14 cellular contexts compared by ENCODE assay signal in the genomic region with DNA sequence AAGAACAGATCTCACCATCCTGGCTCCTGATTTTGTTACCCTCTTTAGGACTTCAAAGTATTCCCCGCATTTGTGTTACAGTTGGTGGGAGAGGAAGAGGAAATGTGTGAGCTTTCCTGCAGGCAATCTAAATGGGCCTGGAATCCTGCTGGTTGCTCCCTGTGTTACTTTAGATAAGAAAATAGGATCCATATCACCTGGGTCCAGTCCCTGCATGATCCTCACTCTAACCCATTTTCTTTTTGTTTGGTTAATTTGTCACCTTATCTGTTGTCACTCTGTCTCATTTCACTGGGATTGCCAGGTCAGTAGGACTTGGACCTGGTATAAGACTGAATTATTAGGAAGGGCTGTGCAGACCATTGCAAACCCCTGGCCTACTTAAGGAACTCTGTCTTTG.
A peak's percentile ranks its signal among the peaks of the same experiment; 100 is the strongest.
DNase-seq lines count a peak whose midpoint lies in the region; ATAC-seq, FAIRE-seq and TF ChIP-seq lines count a peak whose summit lies in the region.
"Had no signal": no experiment of that assay in that cellular context is flagged by ENCODE, and none has a peak within 500 bp of the region (broad histone marks: within the 10 kb centered on the region; RNA-seq: fewer than 3 reads in every experiment).

No MANE protein-coding gene starts in this region.

- no TSS peak for BruUV-seq in K562 (replicated peaks; lab: Mats Ljungman, UMichigan)
- no TSS peak for BruUV-seq in endothelial cell of umbilical vein (replicated peaks; lab: Mats Ljungman, UMichigan)

- ATAC-seq in K562 (peak; percentile 41; the same call in 2 of the 3 replicates), upper lobe of left lung (ENCODE audit: low FRiP score in 2 of 2) (no peak)
- ATAC-seq: HCT116 had no signal

- H3K23ac ChIP-seq in mesendoderm (ENCODE audit: low read length), result no peak overlapping the region

- H3K36me3 ChIP-seq in K562 (ENCODE audit: control insufficient read depth, insufficient read depth, low read length), result no peaks in the 10 kb centered on the region
- no peaks in the 10 kb centered on the region for H3K36me3 ChIP-seq in endothelial cell of umbilical vein (ENCODE audit: control insufficient read depth in 2 of 2, extremely low read depth in 1 of 2, insufficient read depth in 2 of 2, low read length in 2 of 2)
- no peaks in the 10 kb centered on the region for H3K36me3 ChIP-seq in mesendoderm (ENCODE audit: control insufficient read depth, insufficient read depth, low read length)
- no peaks in the 10 kb centered on the region for H3K36me3 ChIP-seq in upper lobe of left lung
- H3K36me3 ChIP-seq: BLaER1 had no signal

- no peak overlapping the region for H4K8ac ChIP-seq in mesendoderm (ENCODE audit: low read depth, low read length)

- dilution Hi-C loops in endothelial cell of umbilical vein (cut with MboI; ENCODE audit: extremely low pct_ligation_motif_present, low sequenced_read_pairs), result no loop called here

- H3K79me2 ChIP-seq in K562 (ENCODE audit: control insufficient read depth, insufficient read depth, low read length), result no peaks in the 10 kb centered on the region
- H3K79me2 ChIP-seq in endothelial cell of umbilical vein (ENCODE audit: control insufficient read depth, insufficient read depth, low read length), result no peaks in the 10 kb centered on the region
- H3K79me2 ChIP-seq in mesendoderm (ENCODE audit: control insufficient read depth, insufficient read depth, low read length), result no peaks in the 10 kb centered on the region

- TF ChIP-seq RAD21 in K562 (CRISPR knock-in tag; conservative IDR thresholded peaks at IDR 0.05 in 1 of 2, IDR thresholded peaks at IDR 0.05 in 1 of 2), result no peak

- no peak overlapping the region for H3K4me2 ChIP-seq in K562 (ENCODE audit: insufficient read depth, low read length)
- no peak overlapping the region for H3K4me2 ChIP-seq in endothelial cell of umbilical vein (ENCODE audit: insufficient read depth, low read length)
- H3K4me2 ChIP-seq in mesendoderm (ENCODE audit: low read length), result no peak overlapping the region
- H3K4me2 ChIP-seq: BLaER1 had no signal

- H4K20me1 ChIP-seq in K562 (replicated peaks; ENCODE audit: control insufficient read depth, insufficient read depth, low read length) (no peaks in the 10 kb centered on the region), endothelial cell of umbilical vein (replicated peaks; ENCODE audit: control insufficient read depth, extremely low read depth, insufficient read depth, low read length) (no peaks in the 10 kb centered on the region)
- H4K20me1 ChIP-seq: BLaER1 had no signal

- H3K4me3 ChIP-seq in K562, result no peak overlapping the region
- no peak overlapping the region for H3K4me3 ChIP-seq in endothelial cell of umbilical vein (replicated peaks in 1 of 3; ENCODE audit: insufficient read depth in 1 of 3, low read depth in 1 of 3, low read length in 3 of 3)
- no peak overlapping the region for H3K4me3 ChIP-seq in mesendoderm (ENCODE audit: low read length)
- no peak overlapping the region for H3K4me3 ChIP-seq in upper lobe of left lung
- H3K4me3 ChIP-seq: BLaER1 had no signal

- H3K79me1 ChIP-seq in mesendoderm (ENCODE audit: low read length), result no peaks in the 10 kb centered on the region

- H2AFZ ChIP-seq in K562 (ENCODE audit: low read depth, low read length) (no peak overlapping the region), endothelial cell of umbilical vein (ENCODE audit: low read depth, low read length) (no peak overlapping the region)

- peak overlapping the region; percentile 90 for H3K18ac ChIP-seq in mesendoderm (ENCODE audit: low read length)

- H3K9me3 ChIP-seq in K562 (replicated peaks; ENCODE audit: control insufficient read depth, insufficient read depth, low read depth, low read length), result no peaks in the 10 kb centered on the region; the same call in 1 of the 2 replicates
- H3K9me3 ChIP-seq in endothelial cell of umbilical vein (replicated peaks; ENCODE audit: control insufficient read depth, insufficient read depth, low read length), result no peaks in the 10 kb centered on the region
- H3K9me3 ChIP-seq in upper lobe of left lung, result peaks cover 0 to 9% (median 0%) of the 10 kb centered on the region in 4 donors

- TF ChIP-seq EP300 in K562 (IDR thresholded peaks at IDR 0.05; ENCODE audit: low read length) (no peak), upper lobe of left lung (IDR thresholded peaks at IDR 0.05) (no peak)

- no peak for TF ChIP-seq POLR2A in K562 (conservative IDR thresholded peaks at IDR 0.05)
- no peak for TF ChIP-seq POLR2A in endothelial cell of umbilical vein (IDR thresholded peaks at IDR 0.05; ENCODE audit: low read depth, low read length)
- no peak for TF ChIP-seq POLR2A in upper lobe of left lung (IDR thresholded peaks at IDR 0.05)

- no peak overlapping the region for H2AK5ac ChIP-seq in mesendoderm (ENCODE audit: low read length)

- no peak overlapping the region for H2BK120ac ChIP-seq in mesendoderm (ENCODE audit: low read depth, low read length)

- CTCF ChIA-PET in K562 (lab: Yijun Ruan, JAX; ENCODE audit: low intra/inter-chr PET ratio), result no interaction called here
- CTCF ChIA-PET in endothelial cell of umbilical vein (lab: Charles Lee), result interaction anchor here (1.0 kb wide), 1 partner anchor 14 kb away, joined by 4 read pairs; no protein-coding TSS in a partner anchor
- CTCF ChIA-PET in RWPE1 (lab: Yijun Ruan, JAX), result no interaction called here

- DNase-seq in EH (ENCODE audit: low read depth) (peak; percentile 1), K562 (ENCODE audit: extremely low read depth in 1 of 4, low spot score in 3 of 4) (peak in 1 of 4 experiments; percentile 7), endothelial cell of umbilical vein (ENCODE audit: low read depth, low spot score) (peak; percentile 40), mesendoderm (peak; percentile 92), RWPE1 (ENCODE audit: low spot score) (no peak), hepatic stellate cell (ENCODE audit: low spot score) (no peak), upper lobe of left lung (no peak)
- DNase-seq: 8988T; AML-193; Caco-2; CD8-positive, alpha-beta memory T cell; DMS53 had no signal

- H2BK15ac ChIP-seq in mesendoderm (replicated peaks; ENCODE audit: low read depth), result no peak overlapping the region

- H3K27ac ChIP-seq in K562 (ENCODE audit: extremely low read depth, low read depth, low read length) (no peak overlapping the region), endothelial cell of umbilical vein (ENCODE audit: insufficient read depth, low read depth, low read length) (no peak overlapping the region), mesendoderm (ENCODE audit: low read depth, low read length) (peak overlapping the region; percentile 57), RWPE1 (no peak overlapping the region), upper lobe of left lung (no peak overlapping the region)
- H3K27ac ChIP-seq: BLaER1 had no signal

- no peak overlapping the region for H3K4ac ChIP-seq in mesendoderm (ENCODE audit: low read depth, low read length)

- intact Hi-C loops in K562 (cut with micrococcal nuclease) (no loop called here), endothelial cell of umbilical vein (cut with micrococcal nuclease) (no loop called here)

- 18% methylated on average over 1 of the region's 1 CpG for WGBS in K562 (ENCODE audit: insufficient coverage, low coverage, missing lambda C conversion rate)
- no CpG with 5 or more reads among the region's 1 CpG for WGBS in mesendoderm (ENCODE audit: extremely low coverage, insufficient coverage, low lambda C conversion rate)
- 40 to 52% methylated on average over 1 of the region's 1 CpG for WGBS in upper lobe of left lung, 2 donors

- H3K27me3 ChIP-seq in K562 (ENCODE audit: control insufficient read depth in 2 of 2, insufficient read depth in 2 of 2, low read length in 2 of 2) (no peaks in the 10 kb centered on the region), endothelial cell of umbilical vein (ENCODE audit: control insufficient read depth in 2 of 2, insufficient read depth in 2 of 2, low read length in 2 of 2) (no peaks in the 10 kb centered on the region), mesendoderm (ENCODE audit: insufficient read depth, low read length, poor library complexity) (no peaks in the 10 kb centered on the region), upper lobe of left lung (no peaks in the 10 kb centered on the region)
- H3K27me3 ChIP-seq: BLaER1 had no signal

- no peak overlapping the region for H3K9ac ChIP-seq in K562 (ENCODE audit: insufficient read depth in 1 of 2, low read depth in 2 of 2, low read length in 2 of 2)
- no peak overlapping the region for H3K9ac ChIP-seq in endothelial cell of umbilical vein (replicated peaks; ENCODE audit: extremely low read depth, insufficient read depth, low read length)
- no peak overlapping the region for H3K9ac ChIP-seq in mesendoderm (ENCODE audit: low read length)
- H3K9ac ChIP-seq: BLaER1 had no signal

- peak overlapping the region; percentile 24 for H4K5ac ChIP-seq in mesendoderm (ENCODE audit: low read length)

- in situ Hi-C loops in K562 (cut with MboI), result no loop called here

- FAIRE-seq in K562 (lab: Jason Lieb, UNC) (no peak), endothelial cell of umbilical vein (lab: Jason Lieb, UNC) (no peak)

- no peaks in the 10 kb centered on the region for H3K9me1 ChIP-seq in K562 (ENCODE audit: control insufficient read depth, insufficient read depth, low read length)
- H3K9me1 ChIP-seq in endothelial cell of umbilical vein (replicated peaks; ENCODE audit: control insufficient read depth, extremely low read depth, insufficient read depth, low read length), result no peaks in the 10 kb centered on the region

- H3K56ac ChIP-seq in mesendoderm (ENCODE audit: low read length), result peak overlapping the region; percentile 68

- POLR2A ChIA-PET in K562 (lab: Yijun Ruan, JAX) (no interaction called here), endothelial cell of umbilical vein (lab: Charles Lee) (no interaction called here), RWPE1 (lab: Yijun Ruan, JAX; ENCODE audit: low non-redundant PET) (no interaction called here)

- peak overlapping the region; percentile 56 for H2BK5ac ChIP-seq in mesendoderm (ENCODE audit: low read length)

- TF ChIP-seq CTCF in K562 (IDR thresholded peaks at IDR 0.05 in 2 of 3, conservative IDR thresholded peaks at IDR 0.05 in 1 of 3; ENCODE audit: insufficient read depth in 2 of 3, low read depth in 1 of 3, low read length in 3 of 3) (no peak), endothelial cell of umbilical vein (IDR thresholded peaks at IDR 0.05; ENCODE audit: extremely low read depth in 1 of 2, insufficient read depth in 1 of 2, low read depth in 1 of 2, low read length in 2 of 2) (no peak), RWPE1 (conservative IDR thresholded peaks at IDR 0.05; ENCODE audit: low read depth) (no peak), upper lobe of left lung (IDR thresholded peaks at IDR 0.05) (no peak)

- H3K4me1 ChIP-seq in K562 (replicated peaks in 1 of 2; ENCODE audit: control insufficient read depth in 2 of 2, insufficient read depth in 2 of 2, low read length in 2 of 2), result no peaks in the 10 kb centered on the region
- H3K4me1 ChIP-seq in endothelial cell of umbilical vein (ENCODE audit: control insufficient read depth, extremely low read depth, insufficient read depth, low read length), result no peaks in the 10 kb centered on the region
- H3K4me1 ChIP-seq in mesendoderm (ENCODE audit: control insufficient read depth, low read depth, low read length), result peaks cover 13% of the 10 kb centered on the region
- H3K4me1 ChIP-seq in upper lobe of left lung, result no peaks in the 10 kb centered on the region
- H3K4me1 ChIP-seq: BLaER1, Caco-2 had no signal

TF ChIP-seq in K562, 482 proteins besides CTCF, POLR2A, EP300 and RAD21 (continues in another document):
- TF ChIP-seq ARID1B (IDR thresholded peaks at IDR 0.05), result peak; percentile 49; the same call in 1 of the 2 replicates

Comparison
In these comparisons a context has a peak if more than half of its experiments do, and no peak if none do; other contexts are left out.
1. DNase-seq: peak in EH (single experiment), endothelial cell of umbilical vein (single experiment) and mesendoderm (single experiment); none in RWPE1 (single experiment), hepatic stellate cell (single experiment) and upper lobe of left lung (0 of 2).